Comparison of ENCODE assay signal across 31 cellular contexts in genomic region chr3:95226437-95226836, GRCh38.
A peak's percentile ranks its signal among the peaks of the same experiment; 100 is the strongest.
DNase-seq lines count a peak whose midpoint lies in the region; ATAC-seq and TF ChIP-seq lines count a peak whose summit lies in the region.
"Had no signal": no experiment of that assay in that cellular context is flagged by ENCODE, and none has a peak within 500 bp of the region (broad histone marks: within the 10 kb centered on the region; RNA-seq: fewer than 3 reads in every experiment).

No MANE protein-coding gene starts in this region.

- H3K36me3 ChIP-seq in neuronal stem cell (replicated peaks in 1 of 2; ENCODE audit: control insufficient read depth in 2 of 2, insufficient read depth in 2 of 2, low read length in 2 of 2) (peaks cover 0 to 2% of the 10 kb centered on the region in 2 donors), heart right ventricle (no peaks in the 10 kb centered on the region)
- H3K36me3 ChIP-seq: BE2C; BLaER1; BLaER1 treated with 17β-estradiol and CSF1 and Interleukin-3, amounts not matched to agents 10 nM and 100 nM had no signal

- no peak overlapping the region for H3K4me2 ChIP-seq in neuronal stem cell (ENCODE audit: insufficient read depth, low read length, poor library complexity, severe bottlenecking)
- H3K4me2 ChIP-seq: A549; BLaER1; BLaER1 treated with 17β-estradiol and CSF1 and Interleukin-3, amounts not matched to agents 10 nM and 100 nM had no signal

- H2BK12ac ChIP-seq in neuronal stem cell (ENCODE audit: low read length): no peak overlapping the region

- no peak overlapping the region for H4K91ac ChIP-seq in neuronal stem cell (ENCODE audit: low read depth, low read length, poor library complexity)

- peak overlapping the region; percentile 65 for H4K8ac ChIP-seq in neuronal stem cell (ENCODE audit: low read depth, low read length)

- H3K4ac ChIP-seq in neuronal stem cell (ENCODE audit: low read length): no peak overlapping the region

- H2AFZ ChIP-seq in neuronal stem cell (ENCODE audit: low read length): no peak overlapping the region

- no peak overlapping the region for H3K27ac ChIP-seq in neuronal stem cell (replicated peaks; ENCODE audit: low read length)
- no peak overlapping the region for H3K27ac ChIP-seq in heart right ventricle
- H3K27ac ChIP-seq: 22Rv1; A549; BLaER1; BLaER1 treated with 17β-estradiol and CSF1 and Interleukin-3, amounts not matched to agents 10 nM and 100 nM; C4-2B had no signal

- no peaks in the 10 kb centered on the region for H3K79me1 ChIP-seq in neuronal stem cell (ENCODE audit: low read depth, low read length)

- WGBS in neuronal stem cell (ENCODE audit: extremely low coverage in 2 of 2, insufficient read length in 2 of 2, insufficient replicate concordance in 1 of 2), 2 donors: no CpG with 5 or more reads among the region's 5 CpGs
- WGBS in heart right ventricle, 2 donors: 68 to 70% methylated on average over 5 of the region's 5 CpGs

- H2AK5ac ChIP-seq in neuronal stem cell (ENCODE audit: low read depth, low read length): no peak overlapping the region

- H3K9ac ChIP-seq in neuronal stem cell (ENCODE audit: low read depth, low read length, poor library complexity): peak overlapping the region; percentile 3
- H3K9ac ChIP-seq: BLaER1; BLaER1 treated with 17β-estradiol and CSF1 and Interleukin-3, amounts not matched to agents 10 nM and 100 nM had no signal

- H3K4me3 ChIP-seq in neuronal stem cell (ENCODE audit: low read length in 2 of 2): no peak overlapping the region
- H3K4me3 ChIP-seq in heart right ventricle: no peak overlapping the region
- H3K4me3 ChIP-seq: A549; BLaER1; BLaER1 treated with 17β-estradiol and CSF1 and Interleukin-3, amounts not matched to agents 10 nM and 100 nM had no signal

- no peaks in the 10 kb centered on the region for H3K27me3 Mint-ChIP-seq in chondrocyte (ENCODE audit: low read depth)
- H3K27me3 Mint-ChIP-seq: B cell; CD4-positive, alpha-beta memory T cell; CD4-positive, alpha-beta T cell; CD4-positive, CD25-positive, alpha-beta regulatory T cell; CD8-positive, alpha-beta memory T cell had no signal

- H3K27me3 ChIP-seq in neuronal stem cell (ENCODE audit: control insufficient read depth in 3 of 3, insufficient read depth in 3 of 3, low read depth in 1 of 3, low read length in 3 of 3): no peaks in the 10 kb centered on the region
- H3K27me3 ChIP-seq in heart right ventricle: no peaks in the 10 kb centered on the region
- H3K27me3 ChIP-seq: BE2C; BLaER1; BLaER1 treated with 17β-estradiol and CSF1 and Interleukin-3, amounts not matched to agents 10 nM and 100 nM had no signal

- TF ChIP-seq CTCF in chondrocyte (IDR thresholded peaks at IDR 0.05) (no peak), heart right ventricle (IDR thresholded peaks at IDR 0.05) (no peak)

- H3K23ac ChIP-seq in neuronal stem cell (ENCODE audit: low read depth, low read length, poor library complexity): no peak overlapping the region

- H3K18ac ChIP-seq in neuronal stem cell (ENCODE audit: low read length): no peak overlapping the region

- no peak overlapping the region for H2BK15ac ChIP-seq in neuronal stem cell (ENCODE audit: low read length)

- H3K4me1 ChIP-seq in neuronal stem cell (ENCODE audit: control insufficient read depth in 2 of 2, insufficient read depth in 1 of 2, low read depth in 1 of 2, low read length in 2 of 2) (no peaks in the 10 kb centered on the region), heart right ventricle (no peaks in the 10 kb centered on the region)
- H3K4me1 ChIP-seq: A549, BE2C, BLaER1, Caco-2 had no signal

- intact Hi-C loops in heart right ventricle (cut with DNase I): no loop called here

- H3K9me3 Mint-ChIP-seq in chondrocyte (ENCODE audit: low read depth): peaks cover 27% of the 10 kb centered on the region

- ATAC-seq in heart right ventricle: no peak
- ATAC-seq: A549; CD8-positive, alpha-beta T cell had no signal

- H3K4me3 Mint-ChIP-seq in chondrocyte (ENCODE audit: unreplicated experiment): no peak overlapping the region
- H3K4me3 Mint-ChIP-seq: B cell; CD14-positive monocyte; CD4-positive, alpha-beta memory T cell; CD4-positive, alpha-beta T cell; CD8-positive, alpha-beta memory T cell; CD8-positive, alpha-beta T cell had no signal

- H3K36me3 Mint-ChIP-seq in chondrocyte (ENCODE audit: low read depth): no peaks in the 10 kb centered on the region
- H3K36me3 Mint-ChIP-seq: CD14-positive monocyte; CD4-positive, alpha-beta memory T cell; CD4-positive, CD25-positive, alpha-beta regulatory T cell; CD8-positive, alpha-beta memory T cell; CD8-positive, alpha-beta T cell had no signal

- no peak overlapping the region for H2BK120ac ChIP-seq in neuronal stem cell (ENCODE audit: low read depth, low read length)

- peak; percentile 62 for DNase-seq in chondrocyte (ENCODE audit: low spot score)
- no peak for DNase-seq in neuronal stem cell (ENCODE audit: low spot score)
- no peak for DNase-seq in erythroblast (lab: John Stamatoyannopoulos, UW)
- no peak for DNase-seq in heart right ventricle
- DNase-seq: 8988T; ACHN; AML-193; BE2C; C1 segment of cervical spinal cord; Caco-2; Calu3; CD4-positive, alpha-beta memory T cell; CD4-positive, alpha-beta T cell; CD4-positive, CD25-positive, alpha-beta regulatory T cell; CD8-positive, alpha-beta memory T cell; CD8-positive, alpha-beta T cell; COR-L47; DMS 273 treated with DMSO at 0.1 percent for 48 hours; DMS153; DMS53; DMS79; DMS79 treated with DMSO at 0.1 percent for 48 hours; DND-41; EL had no signal

- no peak overlapping the region for H3K27ac Mint-ChIP-seq in chondrocyte (ENCODE audit: unreplicated experiment)
- H3K27ac Mint-ChIP-seq: B cell; CD14-positive monocyte; CD4-positive, alpha-beta memory T cell; CD4-positive, alpha-beta T cell; CD4-positive, CD25-positive, alpha-beta regulatory T cell; CD8-positive, alpha-beta memory T cell; CD8-positive, alpha-beta T cell had no signal

- no peaks in the 10 kb centered on the region for H3K4me1 Mint-ChIP-seq in chondrocyte (ENCODE audit: low read depth)
- H3K4me1 Mint-ChIP-seq: B cell; CD14-positive monocyte; CD4-positive, alpha-beta memory T cell; CD4-positive, CD25-positive, alpha-beta regulatory T cell; CD8-positive, alpha-beta memory T cell had no signal

- TF ChIP-seq POLR2A in erythroblast (IDR thresholded peaks at IDR 0.05; ENCODE audit: low read length): no peak

- H3K14ac ChIP-seq in neuronal stem cell (ENCODE audit: low read length): no peak overlapping the region

- peaks cover 0 to 1% of the 10 kb centered on the region in 2 donors for H3K9me3 ChIP-seq in neuronal stem cell (replicated peaks in 1 of 2; ENCODE audit: control insufficient read depth in 2 of 2, insufficient read depth in 1 of 2, low read depth in 1 of 2, low read length in 2 of 2)
- peaks cover 0 to 37% (median 4%) of the 10 kb centered on the region in 11 donors for H3K9me3 ChIP-seq in heart right ventricle
- H3K9me3 ChIP-seq: BE2C, BLaER1, Caco-2 had no signal

- no peak overlapping the region for H2BK5ac ChIP-seq in neuronal stem cell (ENCODE audit: low read length)
